ENCODE assay signal across 23 cellular contexts in genomic region chr9:69221036-69221435, GRCh38.
"Had no signal": no experiment of that assay in that cellular context is flagged by ENCODE, and none has a peak within 500 bp of the region (broad histone marks: within the 10 kb centered on the region; RNA-seq: fewer than 3 reads in every experiment).

No MANE protein-coding gene starts in this region.

- H3K27ac Mint-ChIP-seq: activated CD8-positive, alpha-beta T cell treated with anti-CD3 and anti-CD28 coated beads, Interleukin-2, amount 10 ng/mL, durations not matched to agents 7 days and 5 days; activated naive CD4-positive, alpha-beta T cell treated with anti-CD3 and anti-CD28 coated beads, Interleukin-2, amount 50 U/mL, for 24 hours; activated T-helper 1 cell treated with anti-CD3 and anti-CD28 coated beads, Interleukin-12 subunit alpha, Interleukin-12 subunit beta, Interleukin-2, Interleukin-4 antibody, amounts not matched to agents 30 ng/mL and 10 ng/mL and 1 ng/mL, durations not matched to agents 14 hours and 24 hours and 36 hours; brain; dendritic cell treated with granulocyte-macrophage colony-stimulating factor and Interleukin-4, amounts not matched to agents 40 ng/mL and 50 ng/mL, for 4 days; immature natural killer cell had no signal

- H3K4me1 Mint-ChIP-seq: activated naive CD4-positive, alpha-beta T cell treated with anti-CD3 and anti-CD28 coated beads, Interleukin-2, amount 50 U/mL, for 24 hours; brain; immature natural killer cell had no signal

- H3K27ac ChIP-seq: foreskin keratinocyte, tibial artery had no signal

- ATAC-seq: activated CD4-positive, CD25-positive, alpha-beta regulatory T cell treated with anti-CD3 and anti-CD28 coated beads, Interleukin-2, amount 50 U/mL, for 24 hours; activated CD8-positive, alpha-beta T cell treated with anti-CD3 and anti-CD28 coated beads, Interleukin-2, amount 10 ng/mL, durations not matched to agents 7 days and 5 days; foreskin keratinocyte had no signal

- H3K27me3 Mint-ChIP-seq: activated naive CD4-positive, alpha-beta T cell treated with anti-CD3 and anti-CD28 coated beads, Interleukin-2, amount 50 U/mL, for 24 hours; dendritic cell treated with granulocyte-macrophage colony-stimulating factor and Interleukin-4, amounts not matched to agents 40 ng/mL and 50 ng/mL, for 4 days had no signal

- H3K27me3 ChIP-seq: foreskin keratinocyte, tibial artery had no signal

- H3K4me3 ChIP-seq: tibial artery had no signal

- H3K4me1 ChIP-seq: foreskin keratinocyte, tibial artery had no signal

- H3K4me3 Mint-ChIP-seq: activated CD8-positive, alpha-beta T cell treated with anti-CD3 and anti-CD28 coated beads, Interleukin-2, amount 10 ng/mL, durations not matched to agents 7 days and 5 days; activated naive CD4-positive, alpha-beta T cell treated with anti-CD3 and anti-CD28 coated beads, Interleukin-2, amount 50 U/mL, for 24 hours; activated T-helper 1 cell treated with anti-CD3 and anti-CD28 coated beads, Interleukin-12 subunit alpha, Interleukin-12 subunit beta, Interleukin-2, Interleukin-4 antibody, amounts not matched to agents 30 ng/mL and 10 ng/mL and 1 ng/mL, durations not matched to agents 14 hours and 24 hours and 36 hours; brain; dendritic cell treated with granulocyte-macrophage colony-stimulating factor and Interleukin-4, amounts not matched to agents 40 ng/mL and 50 ng/mL, for 4 days; immature natural killer cell; nephron progenitor cell had no signal

- H3K9me3 Mint-ChIP-seq: activated naive CD4-positive, alpha-beta T cell treated with anti-CD3 and anti-CD28 coated beads, Interleukin-2, amount 50 U/mL, for 24 hours; activated T-helper 1 cell treated with anti-CD3 and anti-CD28 coated beads, Interleukin-12 subunit alpha, Interleukin-12 subunit beta, Interleukin-2, Interleukin-4 antibody, amounts not matched to agents 30 ng/mL and 10 ng/mL and 1 ng/mL, durations not matched to agents 14 hours and 24 hours and 36 hours; brain; dendritic cell treated with granulocyte-macrophage colony-stimulating factor and Interleukin-4, amounts not matched to agents 40 ng/mL and 50 ng/mL, for 4 days; immature natural killer cell; nephron progenitor cell had no signal

- DNase-seq: activated CD4-positive, alpha-beta T cell treated with anti-CD3 and anti-CD28 coated beads, Interleukin-2, amount 50 U/mL, for 1 hour; activated CD8-positive, alpha-beta T cell treated with anti-CD3 and anti-CD28 coated beads, Interleukin-2, amount 10 ng/mL, durations not matched to agents 7 days and 5 days; activated gamma-delta T cell treated with Interleukin-2 at 50 U/mL for 16 hours; anterior cingulate cortex; caudate nucleus; effector CD4-positive, alpha-beta T cell; erythroblast; foreskin keratinocyte; immature natural killer cell; kidney glomerular epithelial cell; mesenchymal stem cell; nephron progenitor cell; nucleus accumbens; stimulated activated CD4-positive, alpha-beta T cell treated with anti-CD3 and anti-CD28 coated beads, Interleukin-2, amount 100 ng/mL, for 48 hours; stimulated activated CD8-positive, alpha-beta memory T cell treated with anti-CD3 and anti-CD28 coated beads, Interleukin-4, amount 100 ng/mL, for 48 hours; stimulated activated naive CD4-positive, alpha-beta T cell; substantia nigra; tibial artery had no signal

- H3K9me3 ChIP-seq: tibial artery had no signal
